ENCODE assay signal across 24 cellular contexts in genomic region chr2:61504949-61505348, GRCh38.
A peak's percentile ranks its signal among the peaks of the same experiment; 100 is the strongest.
DNase-seq lines count a peak whose midpoint lies in the region; ATAC-seq lines count a peak whose summit lies in the region.
"Had no signal": no experiment of that assay in that cellular context is flagged by ENCODE, and none has a peak within 500 bp of the region (broad histone marks: within the 10 kb centered on the region; RNA-seq: fewer than 3 reads in every experiment).

No MANE protein-coding gene starts in this region.

- peaks cover 24% of the 10 kb centered on the region for H3K4me1 Mint-ChIP-seq in central memory CD8-positive, alpha-beta T cell
- H3K4me1 Mint-ChIP-seq: CD14-positive monocyte had no signal

- peaks cover 77% of the 10 kb centered on the region for H4K20me1 ChIP-seq in BLaER1

- H3K9me3 ChIP-seq in BLaER1: no peaks in the 10 kb centered on the region
- H3K9me3 ChIP-seq: A549 had no signal

- H3K27ac ChIP-seq in BLaER1: peak overlapping the region; percentile 38; the same call in 1 of the 2 replicates
- H3K27ac ChIP-seq: 22Rv1, A549 had no signal

- H3K4me3 Mint-ChIP-seq in central memory CD8-positive, alpha-beta T cell: no peak overlapping the region
- H3K4me3 Mint-ChIP-seq: B cell; CD14-positive monocyte; CD4-positive, alpha-beta memory T cell; CD4-positive, CD25-positive, alpha-beta regulatory T cell; CD8-positive, alpha-beta memory T cell had no signal

- H3K4me3 ChIP-seq in BLaER1: no peak overlapping the region
- H3K4me3 ChIP-seq: A549, GM12878 had no signal

- no peak overlapping the region for H3K4me2 ChIP-seq in BLaER1
- H3K4me2 ChIP-seq: A549 had no signal

- no peak for ATAC-seq in central memory CD8-positive, alpha-beta T cell (replicated peaks; ENCODE audit: extremely low read depth, poor library complexity, severe bottlenecking)
- no peak for ATAC-seq in HG02798 (IDR thresholded peaks at IDR 0.05; ENCODE audit: poor library complexity, unreplicated experiment)
- ATAC-seq in GM18519 (IDR thresholded peaks at IDR 0.05; ENCODE audit: low FRiP score, unreplicated experiment): no peak
- ATAC-seq: A549, GM12878 had no signal

- no peaks in the 10 kb centered on the region for H3K27me3 Mint-ChIP-seq in central memory CD8-positive, alpha-beta T cell
- H3K27me3 Mint-ChIP-seq: B cell; CD4-positive, alpha-beta memory T cell; CD4-positive, CD25-positive, alpha-beta regulatory T cell; CD8-positive, alpha-beta memory T cell had no signal

- H3K36me3 Mint-ChIP-seq in central memory CD8-positive, alpha-beta T cell (ENCODE audit: insufficient read depth): peaks cover 43% of the 10 kb centered on the region

- H3K9ac ChIP-seq in BLaER1: no peak overlapping the region

- H3K36me3 ChIP-seq in BLaER1: peaks cover 97% of the 10 kb centered on the region

- no peaks in the 10 kb centered on the region for H3K27me3 ChIP-seq in BLaER1

- no peaks in the 10 kb centered on the region for H3K9me3 Mint-ChIP-seq in central memory CD8-positive, alpha-beta T cell
- H3K9me3 Mint-ChIP-seq: CD14-positive monocyte; CD4-positive, alpha-beta memory T cell; CD4-positive, CD25-positive, alpha-beta regulatory T cell; CD8-positive, alpha-beta memory T cell had no signal

- H3K27ac Mint-ChIP-seq in central memory CD8-positive, alpha-beta T cell (ENCODE audit: low read depth): peak overlapping the region; percentile 41
- H3K27ac Mint-ChIP-seq: B cell had no signal

- peak; percentile 37 for DNase-seq in activated CD8-positive, alpha-beta memory T cell treated with anti-CD3 and anti-CD28 coated beads for 24 hours
- DNase-seq in activated CD8-positive, alpha-beta memory T cell treated with anti-CD3 and anti-CD28 coated beads, Interleukin-2, amount 50 U/mL, for 4 hours: no peak
- DNase-seq in central memory CD8-positive, alpha-beta T cell (ENCODE audit: low spot score in 2 of 2): no peak
- DNase-seq: AML-193; C1 segment of cervical spinal cord; CD4-positive, alpha-beta memory T cell; CD4-positive, CD25-positive, alpha-beta regulatory T cell; CD8-positive, alpha-beta memory T cell; COR-L47; DMS 273 treated with DMSO at 0.1 percent for 48 hours; DMS153; DMS53; DMS79; DND-41; EL; GDM1 had no signal

- H3K4me1 ChIP-seq in BLaER1: peaks cover 37% of the 10 kb centered on the region
- H3K4me1 ChIP-seq: A549 had no signal
